8 cellular contexts compared by ENCODE assay signal in genomic region chr1:172662464-172663109, GRCh38. TPM values are rescaled to one million over a fixed set of nuclear protein-coding genes. Genes with fewer than 3 reads are reported as not detected.
A peak's percentile ranks its signal among the peaks of the same experiment; 100 is the strongest.
DNase-seq lines count a peak whose midpoint lies in the region; ATAC-seq, FAIRE-seq and TF ChIP-seq lines count a peak whose summit lies in the region.

No MANE protein-coding gene starts in this region.

- no peaks in the 10 kb centered on the region for H3K36me3 ChIP-seq in left ventricle myocardium inferior

- H3K9me3 ChIP-seq in left ventricle myocardium inferior (replicated peaks): no peaks in the 10 kb centered on the region

- intact Hi-C loops in left ventricle myocardium inferior (cut with micrococcal nuclease): no loop called here

- DNase-seq in GM12865 (ENCODE audit: low read depth) (peak; percentile 73), RCC 7860 (ENCODE audit: low spot score) (peak; percentile 90), left ventricle myocardium inferior (peak; percentile 27), retina (no peak), NCI-H1694 treated with DMSO at 0.1 percent for 48 hours (lab: John Stamatoyannopoulos, UW) (no peak)
- peak; percentile 68 to 79 for DNase-seq in activated T-helper 1 cell treated with anti-CD3 and anti-CD28 coated beads, Interleukin-2, amount 50 U/mL, for 16 hours (ENCODE audit: low read depth in 1 of 2, low spot score in 1 of 2)
- DNase-seq in stimulated activated CD4-positive, alpha-beta T cell treated with anti-CD3 and anti-CD28 coated beads, TNF-alpha, amount 100 ng/mL, for 48 hours (ENCODE audit: low read depth in 3 of 3): peak; percentile 80 to 90 (median 81)

- TF ChIP-seq CTCF in GM12865 (IDR thresholded peaks at IDR 0.05; ENCODE audit: insufficient read depth, low read depth, low read length, missing control alignments) (no peak), left ventricle myocardium inferior (IDR thresholded peaks at IDR 0.05; ENCODE audit: borderline replicate concordance) (no peak)

- no peak overlapping the region for H3K27ac ChIP-seq in left ventricle myocardium inferior (replicated peaks)

- FAIRE-seq in RCC 7860 (lab: Jason Lieb, UNC): peak; percentile 95

- ATAC-seq in HG02798 (IDR thresholded peaks at IDR 0.05; ENCODE audit: poor library complexity, unreplicated experiment): peak; percentile 92

- peaks cover 8% of the 10 kb centered on the region for H3K4me1 ChIP-seq in left ventricle myocardium inferior

- no peaks in the 10 kb centered on the region for H3K27me3 ChIP-seq in left ventricle myocardium inferior (ENCODE audit: low read depth)

- H3K4me3 ChIP-seq in GM12865 (ENCODE audit: low read depth, low read length) (no peak overlapping the region), left ventricle myocardium inferior (no peak overlapping the region)

RNA-seq across cellular contexts. Expression of gene FASLG, which starts 3.7 kb away (rescaled TPM):
- not detected for total RNA-seq in left ventricle myocardium inferior

Comparison
In these comparisons a context has a peak if more than half of its experiments do, and no peak if none do; other contexts are left out.
1. DNase-seq: peak in GM12865 (single experiment), RCC 7860 (single experiment), activated T-helper 1 cell treated with anti-CD3 and anti-CD28 coated beads, Interleukin-2, amount 50 U/mL, for 16 hours (2 of 2), left ventricle myocardium inferior (single experiment) and stimulated activated CD4-positive, alpha-beta T cell treated with anti-CD3 and anti-CD28 coated beads, TNF-alpha, amount 100 ng/mL, for 48 hours (3 of 3); none in retina (single experiment) and NCI-H1694 treated with DMSO at 0.1 percent for 48 hours (single experiment).